1 cellular context compared by ENCODE assay signal in genomic region chr19:1065606-1066109, GRCh38.
TF ChIP-seq lines count a peak whose summit lies in the region.

No MANE protein-coding gene starts in this region.

TF ChIP-seq in HepG2, 621 proteins besides CTCF, POLR2A, EP300 and RAD21 (continued from another document and continues in another):
- TF ChIP-seq PRDM15 (CRISPR knock-in tag; IDR thresholded peaks at IDR 0.05) (no peak), SIX1 (CRISPR knock-in tag; IDR thresholded peaks at IDR 0.05; ENCODE audit: borderline replicate concordance) (no peak), ZFYVE20 (CRISPR knock-in tag; IDR thresholded peaks at IDR 0.05; ENCODE audit: borderline replicate concordance, low read depth) (no peak), WIZ (CRISPR knock-in tag; IDR thresholded peaks at IDR 0.05) (no peak; the same call in 1 of the 2 replicates), ZNF768 (CRISPR knock-in tag; IDR thresholded peaks at IDR 0.05) (no peak), SP2 (CRISPR knock-in tag; IDR thresholded peaks at IDR 0.05) (0 out of 2 replicates have a peak, but pooled peaks have one; percentile 1), NFATC3 (CRISPR knock-in tag; IDR thresholded peaks at IDR 0.05) (no peak), MXI1 (IDR thresholded peaks at IDR 0.05; ENCODE audit: borderline replicate concordance, low read depth, low read length) (no peak; the same call in 2 of the 3 replicates), ZNF703 (CRISPR knock-in tag; IDR thresholded peaks at IDR 0.05; ENCODE audit: borderline replicate concordance) (no peak), TARDBP (CRISPR knock-in tag; IDR thresholded peaks at IDR 0.05) (no peak), REST (IDR thresholded peaks at IDR 0.05; ENCODE audit: borderline replicate concordance in 1 of 2, low read depth in 1 of 2, low read length in 2 of 2) (no peak), NONO (IDR thresholded peaks at IDR 0.05) (no peak), NONO (CRISPR knock-in tag; conservative IDR thresholded peaks at IDR 0.05) (peak; percentile 65; the same call in 1 of the 2 replicates), TAF1 (CRISPR knock-in tag; IDR thresholded peaks at IDR 0.05) (no peak), KAT2B (IDR thresholded peaks at IDR 0.05; ENCODE audit: borderline replicate concordance, low read depth, low read length) (no peak), NFKB2 (CRISPR knock-in tag; IDR thresholded peaks at IDR 0.05; ENCODE audit: borderline replicate concordance) (no peak), ZNF30 (CRISPR knock-in tag; IDR thresholded peaks at IDR 0.05) (no peak), KDM4B (CRISPR knock-in tag; IDR thresholded peaks at IDR 0.05) (no peak), ATF7-NPFF (CRISPR knock-in tag; IDR thresholded peaks at IDR 0.05; ENCODE audit: low read depth) (0 out of 2 replicates have a peak, but pooled peaks have one; percentile 37), HIVEP1 (CRISPR knock-in tag; IDR thresholded peaks at IDR 0.05) (no peak), ZNF12 (CRISPR knock-in tag; IDR thresholded peaks at IDR 0.05) (0 out of 2 replicates have a peak, but pooled peaks have one; percentile 26), ZNF597 (CRISPR knock-in tag; IDR thresholded peaks at IDR 0.05) (no peak), KDM6A (CRISPR knock-in tag; IDR thresholded peaks at IDR 0.05; ENCODE audit: low read depth) (no peak), ZNF7 (CRISPR knock-in tag; IDR thresholded peaks at IDR 0.05) (no peak), ZNF34 (CRISPR knock-in tag; IDR thresholded peaks at IDR 0.05; ENCODE audit: borderline replicate concordance) (no peak), ARID2 (CRISPR knock-in tag; IDR thresholded peaks at IDR 0.05; ENCODE audit: borderline replicate concordance) (no peak), ZFP82 (CRISPR knock-in tag; IDR thresholded peaks at IDR 0.05; ENCODE audit: borderline replicate concordance) (no peak), ZSCAN20 (CRISPR knock-in tag; IDR thresholded peaks at IDR 0.05; ENCODE audit: borderline replicate concordance) (no peak), DPF2 (CRISPR knock-in tag; IDR thresholded peaks at IDR 0.05; ENCODE audit: borderline replicate concordance, low read depth) (no peak), RNF2 (conservative IDR thresholded peaks at IDR 0.05; ENCODE audit: low read depth) (no peak), HNRNPUL1 (IDR thresholded peaks at IDR 0.05; ENCODE audit: low read depth, low read length) (no peak), ZNF160 (CRISPR knock-in tag; IDR thresholded peaks at IDR 0.05) (no peak), NCOA2 (CRISPR knock-in tag; IDR thresholded peaks at IDR 0.05) (no peak), ZBTB49 (CRISPR knock-in tag; IDR thresholded peaks at IDR 0.05; ENCODE audit: borderline replicate concordance) (no peak)
- TF ChIP-seq, protein P1, sequence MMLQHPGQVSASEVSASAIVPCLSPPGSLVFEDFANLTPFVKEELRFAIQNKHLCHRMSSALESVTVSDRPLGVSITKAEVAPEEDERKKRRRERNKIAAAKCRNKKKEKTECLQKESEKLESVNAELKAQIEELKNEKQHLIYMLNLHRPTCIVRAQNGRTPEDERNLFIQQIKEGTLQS (CRISPR knock-in tag; IDR thresholded peaks at IDR 0.05), result peak; percentile 59; the same call in 1 of the 2 replicates
- TF ChIP-seq, protein P2, sequence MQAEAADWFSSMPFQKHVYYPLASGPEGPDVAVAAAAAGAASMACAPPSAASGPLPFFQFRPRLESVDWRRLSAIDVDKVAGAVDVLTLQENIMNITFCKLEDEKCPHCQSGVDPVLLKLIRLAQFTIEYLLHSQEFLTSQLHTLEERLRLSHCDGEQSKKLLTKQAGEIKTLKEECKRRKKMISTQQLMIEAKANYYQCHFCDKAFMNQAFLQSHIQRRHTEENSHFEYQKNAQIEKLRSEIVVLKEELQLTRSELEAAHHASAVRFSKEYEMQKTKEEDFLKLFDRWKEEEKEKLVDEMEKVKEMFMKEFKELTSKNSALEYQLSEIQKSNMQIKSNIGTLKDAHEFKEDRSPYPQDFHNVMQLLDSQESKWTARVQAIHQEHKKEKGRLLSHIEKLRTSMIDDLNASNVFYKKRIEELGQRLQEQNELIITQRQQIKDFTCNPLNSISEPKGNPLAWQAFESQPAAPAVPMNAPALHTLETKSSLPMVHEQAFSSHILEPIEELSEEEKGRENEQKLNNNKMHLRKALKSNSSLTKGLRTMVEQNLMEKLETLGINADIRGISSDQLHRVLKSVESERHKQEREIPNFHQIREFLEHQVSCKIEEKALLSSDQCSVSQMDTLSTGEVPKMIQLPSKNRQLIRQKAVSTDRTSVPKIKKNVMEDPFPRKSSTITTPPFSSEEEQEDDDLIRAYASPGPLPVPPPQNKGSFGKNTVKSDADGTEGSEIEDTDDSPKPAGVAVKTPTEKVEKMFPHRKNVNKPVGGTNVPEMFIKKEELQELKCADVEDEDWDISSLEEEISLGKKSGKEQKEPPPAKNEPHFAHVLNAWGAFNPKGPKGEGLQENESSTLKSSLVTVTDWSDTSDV (CRISPR knock-in tag; IDR thresholded peaks at IDR 0.05), result no peak
- TF ChIP-seq, protein P3, sequence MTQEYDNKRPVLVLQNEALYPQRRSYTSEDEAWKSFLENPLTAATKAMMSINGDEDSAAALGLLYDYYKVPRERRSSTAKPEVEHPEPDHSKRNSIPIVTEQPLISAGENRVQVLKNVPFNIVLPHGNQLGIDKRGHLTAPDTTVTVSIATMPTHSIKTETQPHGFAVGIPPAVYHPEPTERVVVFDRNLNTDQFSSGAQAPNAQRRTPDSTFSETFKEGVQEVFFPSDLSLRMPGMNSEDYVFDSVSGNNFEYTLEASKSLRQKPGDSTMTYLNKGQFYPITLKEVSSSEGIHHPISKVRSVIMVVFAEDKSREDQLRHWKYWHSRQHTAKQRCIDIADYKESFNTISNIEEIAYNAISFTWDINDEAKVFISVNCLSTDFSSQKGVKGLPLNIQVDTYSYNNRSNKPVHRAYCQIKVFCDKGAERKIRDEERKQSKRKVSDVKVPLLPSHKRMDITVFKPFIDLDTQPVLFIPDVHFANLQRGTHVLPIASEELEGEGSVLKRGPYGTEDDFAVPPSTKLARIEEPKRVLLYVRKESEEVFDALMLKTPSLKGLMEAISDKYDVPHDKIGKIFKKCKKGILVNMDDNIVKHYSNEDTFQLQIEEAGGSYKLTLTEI (CRISPR knock-in tag; conservative IDR thresholded peaks at IDR 0.05), result no peak
- TF ChIP-seq, protein P4, sequence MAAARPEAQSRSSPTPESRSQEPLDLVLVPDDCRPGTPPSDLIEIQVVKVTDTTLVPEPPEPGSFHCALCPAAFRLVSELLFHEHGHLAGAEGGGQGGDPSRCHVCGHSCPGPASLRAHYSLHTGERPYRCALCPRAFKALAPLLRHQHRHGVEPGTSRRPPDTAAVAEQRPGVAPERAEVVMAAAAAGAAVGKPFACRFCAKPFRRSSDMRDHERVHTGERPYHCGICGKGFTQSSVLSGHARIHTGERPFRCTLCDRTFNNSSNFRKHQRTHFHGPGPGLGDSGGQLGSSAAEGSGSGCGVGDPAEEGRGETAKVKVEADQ (CRISPR knock-in tag; IDR thresholded peaks at IDR 0.05; ENCODE audit: borderline replicate concordance), result 0 out of 2 replicates have a peak, but pooled peaks have one; percentile 45
- TF ChIP-seq, protein P5, sequence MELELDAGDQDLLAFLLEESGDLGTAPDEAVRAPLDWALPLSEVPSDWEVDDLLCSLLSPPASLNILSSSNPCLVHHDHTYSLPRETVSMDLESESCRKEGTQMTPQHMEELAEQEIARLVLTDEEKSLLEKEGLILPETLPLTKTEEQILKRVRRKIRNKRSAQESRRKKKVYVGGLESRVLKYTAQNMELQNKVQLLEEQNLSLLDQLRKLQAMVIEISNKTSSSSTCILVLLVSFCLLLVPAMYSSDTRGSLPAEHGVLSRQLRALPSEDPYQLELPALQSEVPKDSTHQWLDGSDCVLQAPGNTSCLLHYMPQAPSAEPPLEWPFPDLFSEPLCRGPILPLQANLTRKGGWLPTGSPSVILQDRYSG (CRISPR knock-in tag; IDR thresholded peaks at IDR 0.05), result no peak
- TF ChIP-seq, protein P6, sequence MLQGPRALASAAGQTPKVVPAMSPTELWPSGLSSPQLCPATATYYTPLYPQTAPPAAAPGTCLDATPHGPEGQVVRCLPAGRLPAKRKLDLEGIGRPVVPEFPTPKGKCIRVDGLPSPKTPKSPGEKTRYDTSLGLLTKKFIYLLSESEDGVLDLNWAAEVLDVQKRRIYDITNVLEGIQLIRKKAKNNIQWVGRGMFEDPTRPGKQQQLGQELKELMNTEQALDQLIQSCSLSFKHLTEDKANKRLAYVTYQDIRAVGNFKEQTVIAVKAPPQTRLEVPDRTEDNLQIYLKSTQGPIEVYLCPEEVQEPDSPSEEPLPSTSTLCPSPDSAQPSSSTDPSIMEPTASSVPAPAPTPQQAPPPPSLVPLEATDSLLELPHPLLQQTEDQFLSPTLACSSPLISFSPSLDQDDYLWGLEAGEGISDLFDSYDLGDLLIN (CRISPR knock-in tag; IDR thresholded peaks at IDR 0.05; ENCODE audit: borderline replicate concordance), result no peak
- TF ChIP-seq, protein P7, sequence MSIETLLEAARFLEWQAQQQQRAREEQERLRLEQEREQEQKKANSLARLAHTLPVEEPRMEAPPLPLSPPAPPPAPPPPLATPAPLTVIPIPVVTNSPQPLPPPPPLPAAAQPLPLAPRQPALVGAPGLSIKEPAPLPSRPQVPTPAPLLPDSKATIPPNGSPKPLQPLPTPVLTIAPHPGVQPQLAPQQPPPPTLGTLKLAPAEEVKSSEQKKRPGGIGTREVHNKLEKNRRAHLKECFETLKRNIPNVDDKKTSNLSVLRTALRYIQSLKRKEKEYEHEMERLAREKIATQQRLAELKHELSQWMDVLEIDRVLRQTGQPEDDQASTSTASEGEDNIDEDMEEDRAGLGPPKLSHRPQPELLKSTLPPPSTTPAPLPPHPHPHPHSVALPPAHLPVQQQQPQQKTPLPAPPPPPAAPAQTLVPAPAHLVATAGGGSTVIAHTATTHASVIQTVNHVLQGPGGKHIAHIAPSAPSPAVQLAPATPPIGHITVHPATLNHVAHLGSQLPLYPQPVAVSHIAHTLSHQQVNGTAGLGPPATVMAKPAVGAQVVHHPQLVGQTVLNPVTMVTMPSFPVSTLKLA (IDR thresholded peaks at IDR 0.05), result no peak
